In the genomic region with DNA sequence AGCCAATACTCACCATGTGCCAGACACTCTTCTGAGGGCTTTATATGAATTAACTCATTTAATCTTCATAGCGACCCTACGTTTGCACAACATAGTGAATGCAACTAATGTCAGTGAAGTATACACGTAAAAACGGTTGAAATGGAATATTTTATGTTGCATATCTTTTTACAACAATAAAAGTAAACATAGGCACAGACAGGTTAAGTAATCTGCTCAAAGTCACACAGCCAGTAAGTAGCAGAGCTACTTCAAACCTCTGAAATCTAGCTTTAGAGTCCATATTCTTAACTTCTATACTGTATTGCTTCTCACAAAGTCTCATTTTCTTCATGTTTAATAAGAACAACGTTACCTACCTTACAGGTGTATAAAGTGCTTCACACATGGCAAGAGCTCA, we compare ENCODE assay signal across 10 cellular contexts. TPM values are rescaled to one million over a fixed set of nuclear protein-coding genes. Genes with fewer than 3 reads are reported as not detected.
DNase-seq lines count a peak whose midpoint lies in the region; ATAC-seq, FAIRE-seq and TF ChIP-seq lines count a peak whose summit lies in the region.
"Had no signal": no experiment of that assay in that cellular context is flagged by ENCODE, and none has a peak within 500 bp of the region (broad histone marks: within the 10 kb centered on the region; RNA-seq: fewer than 3 reads in every experiment).

No MANE protein-coding gene starts in this region.

- no peaks in the 10 kb centered on the region for H3K9me3 ChIP-seq in CD4-positive, CD25-positive, alpha-beta regulatory T cell (ENCODE audit: control insufficient read depth in 2 of 2, low read length in 2 of 2)
- H3K9me3 ChIP-seq in Karpas-422 (ENCODE audit: low read length) (no peaks in the 10 kb centered on the region), gastroesophageal sphincter (no peaks in the 10 kb centered on the region)

- peaks cover 0 to 3% (median 0%) of the 10 kb centered on the region in 7 donors for H3K9me3 Mint-ChIP-seq in CD4-positive, CD25-positive, alpha-beta regulatory T cell
- no peaks in the 10 kb centered on the region for H3K9me3 Mint-ChIP-seq in natural killer cell

- no peak overlapping the region for H2AFZ ChIP-seq in Karpas-422 (ENCODE audit: low read length)

- H3K27ac ChIP-seq in CD4-positive, CD25-positive, alpha-beta regulatory T cell (ENCODE audit: insufficient read depth, low read length, poor library complexity, severe bottlenecking): peak overlapping the region; percentile 81
- H3K27ac ChIP-seq in Karpas-422 (ENCODE audit: low read length): no peak overlapping the region
- H3K27ac ChIP-seq in gastroesophageal sphincter: no peak overlapping the region

- no peak for DNase-seq in CD4-positive, CD25-positive, alpha-beta regulatory T cell
- DNase-seq in Karpas-422: no peak
- DNase-seq in bronchial epithelial cell (ENCODE audit: low read depth): no peak
- DNase-seq in natural killer cell: no peak
- DNase-seq in putamen (ENCODE audit: low spot score): no peak
- DNase-seq in GM12891 (ENCODE audit: insufficient read length, low spot score): no peak
- DNase-seq in COLO829 (ENCODE audit: low spot score): no peak
- DNase-seq: NCI-H526 treated with DMSO at 0.1 percent for 48 hours had no signal

- 72 to 73% methylated on average over 4 to 5 of the region's 5 CpGs for WGBS in gastroesophageal sphincter (ENCODE audit: low coverage in 1 of 2), 2 donors

- H3K4me3 ChIP-seq in CD4-positive, CD25-positive, alpha-beta regulatory T cell (ENCODE audit: low read depth, low read length): peak overlapping the region; percentile 100
- H3K4me3 ChIP-seq in Karpas-422 (ENCODE audit: low read length) (peak overlapping the region; percentile 89), bronchial epithelial cell (ENCODE audit: low read depth, low read length) (peak overlapping the region; percentile 95), gastroesophageal sphincter (peak overlapping the region in 1 of 2 donors; percentile 71)

- no peak for FAIRE-seq in bronchial epithelial cell (lab: Jason Lieb, UNC)
- no peak for FAIRE-seq in GM12891 (lab: Jason Lieb, UNC)
- FAIRE-seq: GM18507 had no signal

- no peak for ATAC-seq in CD4-positive, CD25-positive, alpha-beta regulatory T cell (ENCODE audit: low read depth in 2 of 2)
- ATAC-seq in natural killer cell: no peak
- ATAC-seq in gastroesophageal sphincter: no peak

- H4K20me1 ChIP-seq in Karpas-422 (ENCODE audit: insufficient read depth, low read depth, low read length): no peaks in the 10 kb centered on the region; the same call in 1 of the 2 replicates

- H3K27ac Mint-ChIP-seq in CD4-positive, CD25-positive, alpha-beta regulatory T cell: peak overlapping the region in 2 of 3 donors; percentile 27 to 99
- peak overlapping the region; percentile 3 to 97 for H3K27ac Mint-ChIP-seq in natural killer cell

- no peaks in the 10 kb centered on the region for H3K9me2 ChIP-seq in Karpas-422 (replicated peaks; ENCODE audit: insufficient read depth, low read length)

- TF ChIP-seq POLR2A in GM12891 (IDR thresholded peaks at IDR 0.05; ENCODE audit: low read depth, low read length): no peak
- no peak for TF ChIP-seq POLR2A in gastroesophageal sphincter (IDR thresholded peaks at IDR 0.05)

- intact Hi-C loops in natural killer cell (cut with micrococcal nuclease): no loop called here

- no peak for TF ChIP-seq CTCF in bronchial epithelial cell (IDR thresholded peaks at IDR 0.05; ENCODE audit: insufficient read depth, low read length, severe bottlenecking)
- TF ChIP-seq CTCF in natural killer cell (IDR thresholded peaks at IDR 0.05): no peak
- no peak for TF ChIP-seq CTCF in gastroesophageal sphincter (IDR thresholded peaks at IDR 0.05)

- no peaks in the 10 kb centered on the region for H3K27me3 Mint-ChIP-seq in CD4-positive, CD25-positive, alpha-beta regulatory T cell
- no peaks in the 10 kb centered on the region for H3K27me3 Mint-ChIP-seq in natural killer cell (ENCODE audit: low read depth in 2 of 2)

- peaks cover 63% of the 10 kb centered on the region for H3K79me2 ChIP-seq in Karpas-422 (ENCODE audit: low read length)

- H3K27me3 ChIP-seq in CD4-positive, CD25-positive, alpha-beta regulatory T cell (ENCODE audit: control insufficient read depth, insufficient read depth, low read length): no peaks in the 10 kb centered on the region
- H3K27me3 ChIP-seq in Karpas-422 (ENCODE audit: low read length) (no peaks in the 10 kb centered on the region), bronchial epithelial cell (ENCODE audit: control insufficient read depth, insufficient read depth, low read length) (no peaks in the 10 kb centered on the region), gastroesophageal sphincter (no peaks in the 10 kb centered on the region)

- H3K4me2 ChIP-seq in Karpas-422 (ENCODE audit: low read depth, low read length, poor library complexity, severe bottlenecking): peak overlapping the region; percentile 86

- no peak for TF ChIP-seq EP300 in gastroesophageal sphincter (IDR thresholded peaks at IDR 0.05)

- peak overlapping the region; percentile 97 to 99 (median 98) for H3K4me3 Mint-ChIP-seq in CD4-positive, CD25-positive, alpha-beta regulatory T cell
- H3K4me3 Mint-ChIP-seq in natural killer cell: peak overlapping the region; percentile 50

- peaks cover 15% of the 10 kb centered on the region for H3K36me3 ChIP-seq in CD4-positive, CD25-positive, alpha-beta regulatory T cell (ENCODE audit: control insufficient read depth, insufficient read depth, low read length)
- no peaks in the 10 kb centered on the region for H3K36me3 ChIP-seq in Karpas-422 (ENCODE audit: insufficient read depth, low read length)
- H3K36me3 ChIP-seq in bronchial epithelial cell (ENCODE audit: control insufficient read depth, insufficient read depth, low read length): peaks cover 4% of the 10 kb centered on the region
- H3K36me3 ChIP-seq in gastroesophageal sphincter: peaks cover 0 to 22% of the 10 kb centered on the region in 2 donors

- H3K9ac ChIP-seq in Karpas-422 (ENCODE audit: low read length): peak overlapping the region; percentile 92

- peaks cover 17 to 69% (median 41%) of the 10 kb centered on the region in 4 donors for H3K4me1 Mint-ChIP-seq in CD4-positive, CD25-positive, alpha-beta regulatory T cell
- H3K4me1 Mint-ChIP-seq in natural killer cell: peaks cover 31 to 40% of the 10 kb centered on the region in 2 donors

- H3K4me1 ChIP-seq in CD4-positive, CD25-positive, alpha-beta regulatory T cell (ENCODE audit: control insufficient read depth, insufficient read depth, low read length, poor library complexity, severe bottlenecking): peaks cover 37% of the 10 kb centered on the region
- H3K4me1 ChIP-seq in Karpas-422 (ENCODE audit: low read length) (peaks cover 25% of the 10 kb centered on the region), gastroesophageal sphincter (peaks cover 0 to 38% (median 4%) of the 10 kb centered on the region in 3 donors)

- H3K36me3 Mint-ChIP-seq in CD4-positive, CD25-positive, alpha-beta regulatory T cell: peaks cover 9% of the 10 kb centered on the region
- H3K36me3 Mint-ChIP-seq in natural killer cell: no peaks in the 10 kb centered on the region

TF ChIP-seq in GM12891, 5 proteins besides CTCF, POLR2A, EP300 and RAD21:
- no peak for TF ChIP-seq POLR2AphosphoS5 (IDR thresholded peaks at IDR 0.05; ENCODE audit: low read depth, low read length)
- TF ChIP-seq POU2F2 (IDR thresholded peaks at IDR 0.05; ENCODE audit: low read depth, low read length): no peak
- no peak for TF ChIP-seq PAX5 (IDR thresholded peaks at IDR 0.05; ENCODE audit: insufficient read depth, low read length, severe bottlenecking)
- no peak for TF ChIP-seq SPI1 (IDR thresholded peaks at IDR 0.05; ENCODE audit: low read depth, low read length)
- TF ChIP-seq TAF1 (IDR thresholded peaks at IDR 0.05; ENCODE audit: low read depth, low read length): no peak

RNA-seq across cellular contexts. Expression of a gene that starts 1.6 kb away (rescaled TPM):
- total RNA-seq in CD4-positive, CD25-positive, alpha-beta regulatory T cell: 72.9 TPM
- 100 to 1,000 TPM; 152 to 186 (median 163) TPM for polyA plus RNA-seq in CD4-positive, CD25-positive, alpha-beta regulatory T cell
- 82.3 and 116 TPM in 2 replicates for total RNA-seq in Karpas-422 (2014; rRNA removed; shearing (Covaris generic); ENCODE audit: low replicate concordance)
- total RNA-seq in bronchial epithelial cell (220 and 247 TPM in 2 replicates), natural killer cell (10 to 100 TPM; 78.7 to 89.3 (median 81.8) TPM), gastroesophageal sphincter (100 to 1,000 TPM in 2 of 4 donors, 10 to 100 TPM in 2; 63.3 to 139 (median 99.4) TPM)
- 123 TPM for polyA plus RNA-seq in GM12891 (2012; ENCODE audit: low read depth, missing spikeins)

RNA-seq across cellular contexts. Expression of a gene that starts 34.0 kb away (rescaled TPM):
- total RNA-seq in CD4-positive, CD25-positive, alpha-beta regulatory T cell: 39.8 TPM
- polyA plus RNA-seq in CD4-positive, CD25-positive, alpha-beta regulatory T cell: 1 to 10 TPM; 3.8 to 4.3 (median 4.2) TPM
- total RNA-seq in Karpas-422 (2014; rRNA removed; shearing (Covaris generic); ENCODE audit: low replicate concordance): 15.5 and 18.0 TPM in 2 replicates
- total RNA-seq in bronchial epithelial cell: 2.6 and 4.1 TPM in 2 replicates
- 10 to 100 TPM; 38.0 to 43.8 (median 39.1) TPM for total RNA-seq in natural killer cell
- polyA plus RNA-seq in GM12891 (2012; ENCODE audit: low read depth, missing spikeins): 7.1 TPM
- total RNA-seq in gastroesophageal sphincter: 10 to 100 TPM; 15.7 to 26.0 (median 19.1) TPM

RNA-seq across cellular contexts. Expression of a gene that starts 56.4 kb away (rescaled TPM):
- 2.2 TPM for total RNA-seq in CD4-positive, CD25-positive, alpha-beta regulatory T cell
- 1 to 10 TPM; 5.5 to 7.1 (median 6.7) TPM for polyA plus RNA-seq in CD4-positive, CD25-positive, alpha-beta regulatory T cell
- total RNA-seq in Karpas-422 (2014; rRNA removed; shearing (Covaris generic); ENCODE audit: low replicate concordance): 15.1 and 17.2 TPM in 2 replicates
- total RNA-seq in bronchial epithelial cell (1.1 and 1.5 TPM in 2 replicates), natural killer cell (1 to 10 TPM; 3.8 to 6.4 (median 5.1) TPM), gastroesophageal sphincter (1 to 10 TPM; 2.1 to 4.6 (median 3.9) TPM)
- polyA plus RNA-seq in GM12891 (2012; ENCODE audit: low read depth, missing spikeins): 2.4 TPM
